In the genomic region with DNA sequence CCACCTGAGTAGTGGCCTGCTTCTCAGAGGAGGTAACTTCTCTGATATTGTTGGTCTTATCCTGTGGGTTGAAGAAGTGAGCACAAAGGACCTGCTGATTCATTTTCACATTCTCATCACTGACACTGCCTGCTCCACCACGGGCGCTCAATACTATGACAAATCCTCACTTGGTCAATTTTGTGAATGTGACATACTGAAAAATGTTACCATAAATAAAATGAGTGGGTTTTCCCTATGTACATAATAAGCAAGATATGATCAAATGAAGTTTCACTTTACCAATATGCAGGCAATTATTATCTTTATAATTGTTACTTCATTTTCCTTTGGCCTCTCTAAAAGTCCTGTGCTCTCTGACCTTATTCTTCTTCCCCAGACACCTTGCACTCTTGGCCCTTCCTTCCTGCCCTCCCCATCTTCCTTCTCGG, we compare ENCODE assay signal across 2 cellular contexts.
TF ChIP-seq lines count a peak whose summit lies in the region.

No MANE protein-coding gene starts in this region.

TF ChIP-seq in liver, 16 proteins besides CTCF, POLR2A, EP300 and RAD21 (continued from another document):
- TF ChIP-seq EGR1 (IDR thresholded peaks at IDR 0.05; ENCODE audit: low read depth in 2 of 2) (no peak), TAF1 (conservative IDR thresholded peaks at IDR 0.05) (no peak), HNF4A (conservative IDR thresholded peaks at IDR 0.05) (no peak), YY1 (IDR thresholded peaks at IDR 0.05) (no peak), NR2F2 (IDR thresholded peaks at IDR 0.05) (no peak), RXRA (IDR thresholded peaks at IDR 0.05) (no peak)
- TF ChIP-seq, protein P1, sequence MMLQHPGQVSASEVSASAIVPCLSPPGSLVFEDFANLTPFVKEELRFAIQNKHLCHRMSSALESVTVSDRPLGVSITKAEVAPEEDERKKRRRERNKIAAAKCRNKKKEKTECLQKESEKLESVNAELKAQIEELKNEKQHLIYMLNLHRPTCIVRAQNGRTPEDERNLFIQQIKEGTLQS (IDR thresholded peaks at IDR 0.05): no peak

TF ChIP-seq in HepG2, 621 proteins besides CTCF, POLR2A, EP300 and RAD21 (continued from another document):
- TF ChIP-seq, protein P2, sequence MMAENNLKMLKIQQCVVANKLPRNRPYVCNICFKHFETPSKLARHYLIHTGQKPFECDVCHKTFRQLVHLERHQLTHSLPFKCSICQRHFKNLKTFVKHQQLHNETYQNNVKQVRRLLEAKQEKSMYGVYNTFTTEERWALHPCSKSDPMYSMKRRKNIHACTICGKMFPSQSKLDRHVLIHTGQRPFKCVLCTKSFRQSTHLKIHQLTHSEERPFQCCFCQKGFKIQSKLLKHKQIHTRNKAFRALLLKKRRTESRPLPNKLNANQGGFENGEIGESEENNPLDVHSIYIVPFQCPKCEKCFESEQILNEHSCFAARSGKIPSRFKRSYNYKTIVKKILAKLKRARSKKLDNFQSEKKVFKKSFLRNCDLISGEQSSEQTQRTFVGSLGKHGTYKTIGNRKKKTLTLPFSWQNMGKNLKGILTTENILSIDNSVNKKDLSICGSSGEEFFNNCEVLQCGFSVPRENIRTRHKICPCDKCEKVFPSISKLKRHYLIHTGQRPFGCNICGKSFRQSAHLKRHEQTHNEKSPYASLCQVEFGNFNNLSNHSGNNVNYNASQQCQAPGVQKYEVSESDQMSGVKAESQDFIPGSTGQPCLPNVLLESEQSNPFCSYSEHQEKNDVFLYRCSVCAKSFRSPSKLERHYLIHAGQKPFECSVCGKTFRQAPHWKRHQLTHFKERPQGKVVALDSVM (CRISPR knock-in tag; IDR thresholded peaks at IDR 0.05): no peak
